Comparison of ENCODE assay signal across 2 cellular contexts in genomic region chr1:9174762-9175161, GRCh38.
A peak's percentile ranks its signal among the peaks of the same experiment; 100 is the strongest.
TF ChIP-seq lines count a peak whose summit lies in the region.

No MANE protein-coding gene starts in this region.

TF ChIP-seq in HEK293, 187 proteins besides CTCF, POLR2A, EP300 and RAD21:
- peak; percentile 73 for TF ChIP-seq SETDB1 (IDR thresholded peaks at IDR 0.05; ENCODE audit: insufficient read length, low read length)
- no peak for TF ChIP-seq ZBTB8A (tag by site-specific recombination; IDR thresholded peaks at IDR 0.05)
- TF ChIP-seq TRIM28 (IDR thresholded peaks at IDR 0.05; ENCODE audit: borderline replicate concordance, low read length), result peak; percentile 36; the same call in 1 of the 2 replicates
- no peak for TF ChIP-seq ZSCAN5A (tag by site-specific recombination; IDR thresholded peaks at IDR 0.05)

TF ChIP-seq in GM12878, 131 proteins besides CTCF, POLR2A, EP300 and RAD21:
- TF ChIP-seq JUND (IDR thresholded peaks at IDR 0.05; ENCODE audit: low read depth, low read length), result no peak
- TF ChIP-seq CREB1 (IDR thresholded peaks at IDR 0.05; ENCODE audit: low read depth), result no peak
TF ChIP-seq in GM12878: peak in this region for 0.
